Comparison of ENCODE assay signal across 9 cellular contexts in genomic region chr16:25030420-25031131, GRCh38. TPM values are rescaled to one million over a fixed set of nuclear protein-coding genes. Genes with fewer than 3 reads are reported as not detected.
DNase-seq lines count a peak whose midpoint lies in the region; ATAC-seq, FAIRE-seq and TF ChIP-seq lines count a peak whose summit lies in the region.
"Had no signal": no experiment of that assay in that cellular context is flagged by ENCODE, and none has a peak within 500 bp of the region (broad histone marks: within the 10 kb centered on the region; RNA-seq: fewer than 3 reads in every experiment).

No MANE protein-coding gene starts in this region.

- no peak for TF ChIP-seq RAD21 in liver (IDR thresholded peaks at IDR 0.05)

- H3K9me3 Mint-ChIP-seq in CD4-positive, CD25-positive, alpha-beta regulatory T cell, result peaks cover 0 to 2% (median 0%) of the 10 kb centered on the region in 7 donors

- no peak overlapping the region for H3K23ac ChIP-seq in trophoblast cell (ENCODE audit: low read length)

- no peak overlapping the region for H4K8ac ChIP-seq in trophoblast cell (ENCODE audit: low read depth, low read length)

- peak in 2 of 3 donors; percentile 44 to 78 for DNase-seq in CD4-positive, CD25-positive, alpha-beta regulatory T cell
- DNase-seq in SK-N-MC (ENCODE audit: low read depth, low spot score) (no peak), H54 (ENCODE audit: insufficient read length, low spot score) (no peak), trophoblast cell (no peak), NCI-H82 treated with DMSO at 0.1 percent for 48 hours (lab: John Stamatoyannopoulos, UW; ENCODE audit: unreplicated experiment) (no peak), urothelium cell line (ENCODE audit: low spot score) (no peak)

- H3K4me3 ChIP-seq in CD4-positive, CD25-positive, alpha-beta regulatory T cell (ENCODE audit: low read depth, low read length), result peak overlapping the region; percentile 99
- H3K4me3 ChIP-seq in SK-N-MC, result peak overlapping the region; percentile 98
- H3K4me3 ChIP-seq in liver (ENCODE audit: low read depth in 1 of 3, low read length in 3 of 3), result peak overlapping the region; percentile 38 to 74 (median 64)
- no peak overlapping the region for H3K4me3 ChIP-seq in trophoblast cell (ENCODE audit: low read depth, low read length)

- H3K27me3 Mint-ChIP-seq in CD4-positive, CD25-positive, alpha-beta regulatory T cell, result no peaks in the 10 kb centered on the region

- H3K27ac ChIP-seq in CD4-positive, CD25-positive, alpha-beta regulatory T cell (ENCODE audit: insufficient read depth, low read length, poor library complexity, severe bottlenecking), result peak overlapping the region; percentile 72
- H3K27ac ChIP-seq in SK-N-MC (no peak overlapping the region), liver (ENCODE audit: low read depth in 1 of 2, low read length in 2 of 2) (peak overlapping the region; percentile 72 to 88), trophoblast cell (ENCODE audit: low read depth, low read length) (no peak overlapping the region)

- no peaks in the 10 kb centered on the region for H3K36me3 ChIP-seq in CD4-positive, CD25-positive, alpha-beta regulatory T cell (ENCODE audit: control insufficient read depth, insufficient read depth, low read length)
- no peaks in the 10 kb centered on the region for H3K36me3 ChIP-seq in SK-N-MC (ENCODE audit: insufficient read depth, low read length)
- no peaks in the 10 kb centered on the region for H3K36me3 ChIP-seq in liver (ENCODE audit: control insufficient read depth in 4 of 4, insufficient read depth in 3 of 4, low read depth in 1 of 4, low read length in 3 of 4)
- H3K36me3 ChIP-seq in trophoblast cell (ENCODE audit: control insufficient read depth in 1 of 2, insufficient read depth in 2 of 2, low read length in 2 of 2), result no peaks in the 10 kb centered on the region
- H3K36me3 ChIP-seq: neutrophil had no signal

- H2BK5ac ChIP-seq in trophoblast cell (ENCODE audit: low read depth, low read length, poor library complexity), result no peak overlapping the region

- no peaks in the 10 kb centered on the region for H3K9me3 ChIP-seq in CD4-positive, CD25-positive, alpha-beta regulatory T cell (ENCODE audit: control insufficient read depth in 2 of 2, low read length in 2 of 2)
- no peaks in the 10 kb centered on the region for H3K9me3 ChIP-seq in SK-N-MC (ENCODE audit: low read depth, low read length)
- no peaks in the 10 kb centered on the region for H3K9me3 ChIP-seq in liver (ENCODE audit: control insufficient read depth in 4 of 4, low read length in 3 of 4)
- no peaks in the 10 kb centered on the region for H3K9me3 ChIP-seq in trophoblast cell (ENCODE audit: insufficient read depth, low read depth, low read length)
- H3K9me3 ChIP-seq: neutrophil had no signal

- no peak overlapping the region for H2BK12ac ChIP-seq in trophoblast cell (ENCODE audit: low read length)

- H3K18ac ChIP-seq in trophoblast cell (ENCODE audit: low read length), result no peak overlapping the region

- H2AFZ ChIP-seq in trophoblast cell (ENCODE audit: insufficient read depth, low read length, poor library complexity), result no peak overlapping the region

- H3K9ac ChIP-seq in SK-N-MC (ENCODE audit: insufficient read length), result no peak overlapping the region
- H3K9ac ChIP-seq in liver (ENCODE audit: low read depth in 1 of 2, low read length in 2 of 2), result peak overlapping the region in 1 of 2 donors; percentile 72
- no peak overlapping the region for H3K9ac ChIP-seq in trophoblast cell (ENCODE audit: low read length)

- no peak for FAIRE-seq in H54 (lab: Jason Lieb, UNC)
- FAIRE-seq in urothelium cell line (lab: Jason Lieb, UNC), result no peak

- no peak overlapping the region for H3K14ac ChIP-seq in trophoblast cell (ENCODE audit: low read length)

- no peaks in the 10 kb centered on the region for H3K79me1 ChIP-seq in trophoblast cell (ENCODE audit: low read length)

- H3K4me2 ChIP-seq in trophoblast cell (ENCODE audit: low read length), result no peak overlapping the region

- no peaks in the 10 kb centered on the region for H3K27me3 ChIP-seq in CD4-positive, CD25-positive, alpha-beta regulatory T cell (ENCODE audit: control insufficient read depth, insufficient read depth, low read length)
- H3K27me3 ChIP-seq in liver (ENCODE audit: control insufficient read depth in 4 of 4, insufficient read depth in 4 of 4, low read length in 3 of 4), result no peaks in the 10 kb centered on the region
- H3K27me3 ChIP-seq in trophoblast cell (ENCODE audit: insufficient read depth, low read length), result no peaks in the 10 kb centered on the region
- H3K27me3 ChIP-seq: neutrophil had no signal

- no peak overlapping the region for H2AK5ac ChIP-seq in trophoblast cell (ENCODE audit: low read length)

- no peak for ATAC-seq in CD4-positive, CD25-positive, alpha-beta regulatory T cell (ENCODE audit: low read depth in 2 of 2)
- peak; percentile 33 for ATAC-seq in GM21717 (IDR thresholded peaks at IDR 0.05; ENCODE audit: unreplicated experiment)

- peaks cover 28% of the 10 kb centered on the region for H3K4me1 ChIP-seq in CD4-positive, CD25-positive, alpha-beta regulatory T cell (ENCODE audit: control insufficient read depth, insufficient read depth, low read length, poor library complexity, severe bottlenecking)
- H3K4me1 ChIP-seq in liver (ENCODE audit: control insufficient read depth in 4 of 4, insufficient read depth in 4 of 4, low read length in 3 of 4), result peaks cover 0 to 13% (median 10%) of the 10 kb centered on the region in 4 donors
- peaks cover 0 to 5% of the 10 kb centered on the region in 2 experiments for H3K4me1 ChIP-seq in trophoblast cell (ENCODE audit: control insufficient read depth in 1 of 2, insufficient read depth in 2 of 2, low read length in 2 of 2)

- no peak overlapping the region for H4K91ac ChIP-seq in trophoblast cell (ENCODE audit: low read depth, low read length)

- no peak overlapping the region for H4K12ac ChIP-seq in trophoblast cell (ENCODE audit: low read depth, low read length)

- H3K4me3 Mint-ChIP-seq in CD4-positive, CD25-positive, alpha-beta regulatory T cell, result peak overlapping the region; percentile 86 to 96 (median 91)

- WGBS in liver, result 72% methylated on average over 10 of the region's 10 CpGs
- WGBS in trophoblast cell (ENCODE audit: extremely low coverage, insufficient coverage, insufficient read length), result no CpG with 5 or more reads among the region's 10 CpGs

- peaks cover 3% of the 10 kb centered on the region for H3K79me2 ChIP-seq in trophoblast cell (ENCODE audit: control insufficient read depth, insufficient read depth, low read length, poor library complexity)

- TF ChIP-seq CTCF in liver (IDR thresholded peaks at IDR 0.05; ENCODE audit: low read depth, low read length, missing input control), result no peak

- H3K4ac ChIP-seq in trophoblast cell (ENCODE audit: low read depth, low read length), result no peak overlapping the region

- peaks cover 9 to 34% (median 23%) of the 10 kb centered on the region in 4 donors for H3K4me1 Mint-ChIP-seq in CD4-positive, CD25-positive, alpha-beta regulatory T cell

- TF ChIP-seq POLR2A in H54 (IDR thresholded peaks at IDR 0.05; ENCODE audit: low read depth, low read length), result no peak

- no peaks in the 10 kb centered on the region for H3K36me3 Mint-ChIP-seq in CD4-positive, CD25-positive, alpha-beta regulatory T cell

- H2BK120ac ChIP-seq in trophoblast cell (ENCODE audit: insufficient read depth, low read length, poor library complexity), result no peak overlapping the region

- H3K27ac Mint-ChIP-seq in CD4-positive, CD25-positive, alpha-beta regulatory T cell, result peak overlapping the region; percentile 93 to 95 (median 94)

TF ChIP-seq in liver, 16 proteins besides CTCF, POLR2A, EP300 and RAD21 (continues in another document):
- no peak for TF ChIP-seq RXRA (IDR thresholded peaks at IDR 0.05)
- no peak for TF ChIP-seq FOXA1 (IDR thresholded peaks at IDR 0.05)
- no peak for TF ChIP-seq HNF4A (conservative IDR thresholded peaks at IDR 0.05)
- TF ChIP-seq FOXA2 (IDR thresholded peaks at IDR 0.05), result no peak
- no peak for TF ChIP-seq HNF4G (IDR thresholded peaks at IDR 0.05)
- TF ChIP-seq REST (IDR thresholded peaks at IDR 0.05), result no peak
- TF ChIP-seq TAF1 (conservative IDR thresholded peaks at IDR 0.05), result no peak
- no peak for TF ChIP-seq SP1 (IDR thresholded peaks at IDR 0.05)
- TF ChIP-seq MAX (IDR thresholded peaks at IDR 0.05), result no peak
- no peak for TF ChIP-seq ATF3 (IDR thresholded peaks at IDR 0.05)
- TF ChIP-seq GABPA (IDR thresholded peaks at IDR 0.05 in 1 of 2, conservative IDR thresholded peaks at IDR 0.05 in 1 of 2), result no peak

RNA-seq across cellular contexts. Expression of gene ARHGAP17, which starts 15.4 kb away (rescaled TPM):
- 87.7 TPM for total RNA-seq in CD4-positive, CD25-positive, alpha-beta regulatory T cell
- polyA plus RNA-seq in CD4-positive, CD25-positive, alpha-beta regulatory T cell, result 10 to 100 TPM; 22.0 to 36.7 (median 29.0) TPM
- total RNA-seq in liver, result 10 to 100 TPM; 21.0 to 21.9 TPM
- 10 to 100 TPM in 1 of 2 donors, 1 to 10 TPM in 1; 9.7 to 11.3 TPM for polyA plus RNA-seq in liver
- polyA plus RNA-seq in trophoblast cell (2013), result 56.6 and 59.3 TPM in 2 replicates

Comparison
In these comparisons a context has a peak if more than half of its experiments do, and no peak if none do; other contexts are left out.
1. DNase-seq: peak in CD4-positive, CD25-positive, alpha-beta regulatory T cell (2 of 3); none in SK-N-MC (single experiment), H54 (single experiment), trophoblast cell (0 of 2), NCI-H82 treated with DMSO at 0.1 percent for 48 hours (single experiment) and urothelium cell line (single experiment).
2. H3K27ac ChIP-seq: peak in CD4-positive, CD25-positive, alpha-beta regulatory T cell (single experiment) and liver (2 of 2); none in SK-N-MC (single experiment) and trophoblast cell (single experiment).